ENCODE assay signal across 20 cellular contexts in genomic region chr2:12032975-12033374, GRCh38.
DNase-seq lines count a peak whose midpoint lies in the region; ATAC-seq and TF ChIP-seq lines count a peak whose summit lies in the region.
"Had no signal": no experiment of that assay in that cellular context is flagged by ENCODE, and none has a peak within 500 bp of the region (broad histone marks: within the 10 kb centered on the region; RNA-seq: fewer than 3 reads in every experiment).

No MANE protein-coding gene starts in this region.

- H3K27me3 Mint-ChIP-seq in IgD-negative memory B cell (peaks cover 14% of the 10 kb centered on the region), activated B cell treated with CpG ODN at 0.5 μM for 24 hours (no peaks in the 10 kb centered on the region)

- H3K9me3 ChIP-seq in BLaER1 treated with 17β-estradiol and CSF1 and Interleukin-3, amounts not matched to agents 10 nM and 100 nM (replicated peaks in 1 of 11), result peaks cover 0 to 21% (median 10%) of the 10 kb centered on the region in 11 experiments; a peak in 15 of 22 replicates
- H3K9me3 ChIP-seq in mesenchymal stem cell (ENCODE audit: control insufficient read depth, low read length), result no peaks in the 10 kb centered on the region
- H3K9me3 ChIP-seq: SJCRH30, suprapubic skin had no signal

- H3K79me1 ChIP-seq in mesenchymal stem cell (replicated peaks; ENCODE audit: low read length, poor library complexity, severe bottlenecking), result no peaks in the 10 kb centered on the region

- CTCF ChIA-PET in activated B cell treated with CpG ODN at 0.5 μM for 24 hours (lab: Charles Lee), result interaction anchor here (0.8 to 4.5 kb wide), 7 partner anchors 12 to 684 kb away, joined by 3 to 21 read pairs (median 4); partner anchors contain the start of gene TRIB2

- DNase-seq in activated B cell treated with CpG ODN at 0.5 μM for 24 hours, result no peak
- DNase-seq in mesenchymal stem cell, result peak; percentile 26
- DNase-seq in activated naive CD4-positive, alpha-beta T cell (lab: John Stamatoyannopoulos, UW), result no peak
- DNase-seq: activated CD4-positive, alpha-beta T cell treated with anti-CD3 and anti-CD28 coated beads for 36 hours; activated gamma-delta T cell treated with Interleukin-2 at 50 U/mL for 16 hours; anterior cingulate cortex; foreskin melanocyte; H9; left cardiac atrium; nucleus accumbens; SJCRH30; stimulated activated CD4-positive, alpha-beta T cell treated with anti-CD3 and anti-CD28 coated beads, Interleukin-1b, Interleukin-23, amount 100 ng/mL, for 48 hours; T1000 had no signal

- H3K4me2 ChIP-seq in BLaER1 treated with 17β-estradiol and CSF1 and Interleukin-3, amounts not matched to agents 10 nM and 100 nM, result peak overlapping the region; percentile 25 to 89 (median 64); a peak in 20 of 22 replicates
- peak overlapping the region; percentile 8 for H3K4me2 ChIP-seq in mesenchymal stem cell (ENCODE audit: low read length, poor library complexity, severe bottlenecking)

- peak overlapping the region in 1 of 2 experiments; percentile 71 for H2BK12ac ChIP-seq in mesenchymal stem cell (ENCODE audit: low read length in 2 of 2)

- H2BK15ac ChIP-seq in mesenchymal stem cell (ENCODE audit: low read depth, poor library complexity, severe bottlenecking), result no peak overlapping the region

- H3K36me3 Mint-ChIP-seq in IgD-negative memory B cell (no peaks in the 10 kb centered on the region), activated B cell treated with CpG ODN at 0.5 μM for 24 hours (ENCODE audit: low read depth) (no peaks in the 10 kb centered on the region)

- H3K23ac ChIP-seq in mesenchymal stem cell (ENCODE audit: low read length in 2 of 2), result no peak overlapping the region

- peak overlapping the region in 4 of 11 experiments; percentile 48 to 77 (median 69); a peak in 7 of 22 replicates for H3K27ac ChIP-seq in BLaER1 treated with 17β-estradiol and CSF1 and Interleukin-3, amounts not matched to agents 10 nM and 100 nM
- peak overlapping the region; percentile 16 for H3K27ac ChIP-seq in mesenchymal stem cell (ENCODE audit: low read length, poor library complexity, severe bottlenecking)
- H3K27ac ChIP-seq: SJCRH30, suprapubic skin had no signal

- peak overlapping the region in 1 of 2 experiments; percentile 34 for H3K18ac ChIP-seq in mesenchymal stem cell (ENCODE audit: low read depth in 1 of 2, low read length in 2 of 2)

- intact Hi-C loops in activated B cell treated with CpG ODN at 0.5 μM for 24 hours (cut with micrococcal nuclease), result loop anchor here (1.0 to 5.0 kb wide), 11 partner anchors 11 to 974 kb away; partner anchors contain the start of gene TRIB2

- H4K20me1 ChIP-seq in BLaER1 treated with 17β-estradiol and CSF1 and Interleukin-3, amounts not matched to agents 10 nM and 100 nM, result no peaks in the 10 kb centered on the region

- no peak overlapping the region for H2AFZ ChIP-seq in mesenchymal stem cell (ENCODE audit: low read depth, low read length)

- no peak overlapping the region for H3K4me3 ChIP-seq in BLaER1 treated with 17β-estradiol and CSF1 and Interleukin-3, amounts not matched to agents 10 nM and 100 nM
- H3K4me3 ChIP-seq in mesenchymal stem cell (ENCODE audit: insufficient read depth in 1 of 2, low read depth in 1 of 2, low read length in 2 of 2), result no peak overlapping the region
- H3K4me3 ChIP-seq: SJCRH30, suprapubic skin had no signal

- H3K4me3 Mint-ChIP-seq in IgD-negative memory B cell (peak overlapping the region in 3 of 4 donors; percentile 14 to 89 (median 84)), activated B cell treated with CpG ODN at 0.5 μM for 24 hours (peak overlapping the region; percentile 46)
- H3K4me3 Mint-ChIP-seq: activated CD4-positive, alpha-beta T cell treated with anti-CD3 and anti-CD28 coated beads for 36 hours; H9 had no signal

- H3K14ac ChIP-seq in mesenchymal stem cell (ENCODE audit: low read length in 2 of 2), result no peak overlapping the region

- H3K4me1 ChIP-seq in BLaER1 treated with 17β-estradiol and CSF1 and Interleukin-3, amounts not matched to agents 10 nM and 100 nM, result peaks cover 5 to 67% (median 60%) of the 10 kb centered on the region in 10 experiments; a peak in 19 of 20 replicates
- peaks cover 9% of the 10 kb centered on the region for H3K4me1 ChIP-seq in mesenchymal stem cell (ENCODE audit: control insufficient read depth, insufficient read depth, low read depth, low read length)
- H3K4me1 ChIP-seq: SJCRH30, suprapubic skin had no signal

- no peak overlapping the region for H4K8ac ChIP-seq in mesenchymal stem cell (ENCODE audit: low read length)

- H2BK120ac ChIP-seq in mesenchymal stem cell (ENCODE audit: low read depth, low read length), result no peak overlapping the region

- H3K36me3 ChIP-seq in BLaER1 treated with 17β-estradiol and CSF1 and Interleukin-3, amounts not matched to agents 10 nM and 100 nM, result no peaks in the 10 kb centered on the region
- no peaks in the 10 kb centered on the region for H3K36me3 ChIP-seq in mesenchymal stem cell (ENCODE audit: control insufficient read depth in 1 of 2, insufficient read depth in 2 of 2, low read depth in 1 of 2, low read length in 2 of 2)
- H3K36me3 ChIP-seq: SJCRH30, suprapubic skin had no signal

- peak overlapping the region in 3 of 11 experiments; percentile 39 to 66 (median 40); a peak in 5 of 22 replicates for H3K9ac ChIP-seq in BLaER1 treated with 17β-estradiol and CSF1 and Interleukin-3, amounts not matched to agents 10 nM and 100 nM
- H3K9ac ChIP-seq in mesenchymal stem cell (ENCODE audit: low read length), result no peak overlapping the region

- TF ChIP-seq CTCF in activated B cell treated with CpG ODN at 0.5 μM for 24 hours (IDR thresholded peaks at IDR 0.05), result no peak

- POLR2A ChIA-PET in activated B cell treated with CpG ODN at 0.5 μM for 24 hours (lab: Charles Lee), result interaction anchor here (0.7 to 3.2 kb wide), 7 partner anchors 10 to 684 kb away, joined by 3 to 18 read pairs (median 3); partner anchors contain the start of gene TRIB2

- ATAC-seq in activated B cell treated with CpG ODN at 0.5 μM for 24 hours (ENCODE audit: low read depth) (no peak), HG03571 (IDR thresholded peaks at IDR 0.05; ENCODE audit: unreplicated experiment) (no peak), GM18502 (IDR thresholded peaks at IDR 0.05; ENCODE audit: poor library complexity, unreplicated experiment) (no peak), GM19324 (IDR thresholded peaks at IDR 0.05; ENCODE audit: low FRiP score, unreplicated experiment) (no peak)
- ATAC-seq: activated CD4-positive, alpha-beta T cell treated with anti-CD3 and anti-CD28 coated beads for 36 hours; sciatic nerve had no signal

- H3K4me1 Mint-ChIP-seq in IgD-negative memory B cell (peaks cover 53 to 64% (median 58%) of the 10 kb centered on the region in 3 donors), activated B cell treated with CpG ODN at 0.5 μM for 24 hours (peaks cover 68% of the 10 kb centered on the region)
- H3K4me1 Mint-ChIP-seq: H9 had no signal

- H3K27ac Mint-ChIP-seq in IgD-negative memory B cell (peak overlapping the region in 1 of 3 donors; percentile 37), activated B cell treated with CpG ODN at 0.5 μM for 24 hours (peak overlapping the region; percentile 74)
- H3K27ac Mint-ChIP-seq: activated CD4-positive, alpha-beta T cell treated with anti-CD3 and anti-CD28 coated beads for 36 hours; H9 had no signal

- peak overlapping the region; percentile 65 for H2AK5ac ChIP-seq in mesenchymal stem cell (ENCODE audit: low read length, severe bottlenecking)

- H3K9me3 Mint-ChIP-seq in IgD-negative memory B cell, result peaks cover 0 to 3% (median 0%) of the 10 kb centered on the region in 3 donors
- H3K9me3 Mint-ChIP-seq in activated B cell treated with CpG ODN at 0.5 μM for 24 hours, result peaks cover 3% of the 10 kb centered on the region
- H3K9me3 Mint-ChIP-seq: H9 had no signal

- no peak overlapping the region for H2BK5ac ChIP-seq in mesenchymal stem cell (ENCODE audit: low read depth, low read length, poor library complexity, severe bottlenecking)

- peak overlapping the region in 1 of 2 experiments; percentile 18 for H3K4ac ChIP-seq in mesenchymal stem cell (ENCODE audit: low read depth in 1 of 2, low read length in 2 of 2)

- no peak overlapping the region for H4K91ac ChIP-seq in mesenchymal stem cell (ENCODE audit: low read length)

- 60% methylated on average over 2 of the region's 2 CpGs for WGBS in mesenchymal stem cell

- H3K27me3 ChIP-seq in BLaER1 treated with 17β-estradiol and CSF1 and Interleukin-3, amounts not matched to agents 10 nM and 100 nM, result peaks cover 0 to 33% (median 0%) of the 10 kb centered on the region in 11 experiments; a peak in 5 of 22 replicates
- no peaks in the 10 kb centered on the region for H3K27me3 ChIP-seq in mesenchymal stem cell (ENCODE audit: control insufficient read depth in 1 of 2, insufficient read depth in 1 of 2, low read length in 2 of 2)
- H3K27me3 ChIP-seq: SJCRH30, suprapubic skin had no signal
